In the genomic region with DNA sequence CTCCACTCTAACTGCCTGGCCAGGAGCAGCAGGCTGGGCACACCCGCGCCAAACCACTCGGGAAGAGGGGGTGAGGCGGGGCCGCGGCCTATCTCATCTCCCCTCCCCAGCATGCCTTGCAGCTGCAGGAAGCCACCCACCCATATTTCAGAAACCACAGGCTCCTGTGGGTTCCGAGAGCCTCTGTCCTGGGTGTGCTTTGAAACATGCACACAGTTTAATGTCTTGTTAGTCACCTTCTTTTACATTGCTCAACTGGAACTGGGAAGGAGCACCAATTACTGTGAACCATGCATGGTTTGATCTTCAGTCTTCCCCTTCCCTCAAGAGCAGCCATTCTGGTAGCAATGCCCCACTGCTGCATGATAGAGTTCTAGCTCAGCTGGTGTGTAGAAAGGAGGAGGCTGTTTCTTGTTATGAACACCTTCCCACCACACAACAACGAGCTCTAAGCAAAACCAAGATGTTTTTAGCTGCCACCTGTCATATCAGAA, we compare ENCODE assay signal across 9 cellular contexts. TPM values are rescaled to one million over a fixed set of nuclear protein-coding genes. Genes with fewer than 3 reads are reported as not detected.
DNase-seq lines count a peak whose midpoint lies in the region; ATAC-seq and TF ChIP-seq lines count a peak whose summit lies in the region.
"Had no signal": no experiment of that assay in that cellular context is flagged by ENCODE, and none has a peak within 500 bp of the region (broad histone marks: within the 10 kb centered on the region; RNA-seq: fewer than 3 reads in every experiment).

No MANE protein-coding gene starts in this region.

- H3K27ac ChIP-seq in BLaER1, result peak overlapping the region; percentile 86
- H3K27ac ChIP-seq in upper lobe of left lung, result peak overlapping the region in 1 of 4 donors; percentile 24
- H3K27ac ChIP-seq: parathyroid adenoma had no signal

- H4K20me1 ChIP-seq in BLaER1, result no peaks in the 10 kb centered on the region

- peaks cover 88 to 99% of the 10 kb centered on the region in 2 donors for H3K4me1 Mint-ChIP-seq in immature natural killer cell

- H3K36me3 ChIP-seq in BLaER1 (no peaks in the 10 kb centered on the region), upper lobe of left lung (no peaks in the 10 kb centered on the region)

- H3K4me3 ChIP-seq in BLaER1, result peak overlapping the region; percentile 56
- H3K4me3 ChIP-seq in Jurkat, Clone E6-1 (ENCODE audit: low read length), result peak overlapping the region; percentile 42
- H3K4me3 ChIP-seq in upper lobe of left lung, result no peak overlapping the region

- H3K4me1 ChIP-seq in BLaER1 (peaks cover 97% of the 10 kb centered on the region), upper lobe of left lung (peaks cover 0 to 11% (median 1%) of the 10 kb centered on the region in 4 donors)
- H3K4me1 ChIP-seq: parathyroid adenoma had no signal

- no peak for TF ChIP-seq EP300 in upper lobe of left lung (IDR thresholded peaks at IDR 0.05)

- H3K27me3 ChIP-seq in BLaER1 (no peaks in the 10 kb centered on the region), upper lobe of left lung (no peaks in the 10 kb centered on the region)

- H3K4me3 Mint-ChIP-seq in immature natural killer cell, result peak overlapping the region; percentile 80 to 92 (median 86)

- peaks cover 3 to 6% (median 4%) of the 10 kb centered on the region in 3 donors for H3K27me3 Mint-ChIP-seq in immature natural killer cell (ENCODE audit: low read depth in 3 of 3)

- ATAC-seq in GM21381 (IDR thresholded peaks at IDR 0.05; ENCODE audit: unreplicated experiment) (peak; percentile 48), upper lobe of left lung (ENCODE audit: low FRiP score in 2 of 2) (peak; percentile 49 to 63)

- peak overlapping the region; percentile 88 to 98 (median 96) for H3K27ac Mint-ChIP-seq in immature natural killer cell

- peak overlapping the region; percentile 68 for H3K9ac ChIP-seq in BLaER1
- H3K9ac ChIP-seq: parathyroid adenoma had no signal

- no peak for TF ChIP-seq CTCF in upper lobe of left lung (IDR thresholded peaks at IDR 0.05)

- peak overlapping the region; percentile 97 for H3K4me2 ChIP-seq in BLaER1

- peaks cover 7% of the 10 kb centered on the region for H3K9me3 ChIP-seq in BLaER1
- H3K9me3 ChIP-seq in upper lobe of left lung, result no peaks in the 10 kb centered on the region

- peak; percentile 98 for DNase-seq in Jurkat, Clone E6-1 (ENCODE audit: low read depth, low spot score)
- DNase-seq in activated CD4-positive, alpha-beta T cell treated with anti-CD3 and anti-CD28 coated beads, Interleukin-2, amount 50 U/mL, for 48 hours, result peak; percentile 76 to 81
- DNase-seq in immature natural killer cell (peak; percentile 73 to 79 (median 78)), upper lobe of left lung (peak; percentile 49 to 83), inferior parietal cortex (ENCODE audit: extremely low spot score) (no peak), NCI-H1436 (lab: John Stamatoyannopoulos, UW) (no peak)

- no peaks in the 10 kb centered on the region for H3K9me3 Mint-ChIP-seq in immature natural killer cell

- WGBS in upper lobe of left lung, 2 donors, result 37 to 43% methylated on average over 8 of the region's 8 CpGs

- H3K36me3 Mint-ChIP-seq in immature natural killer cell, result peaks cover 0 to 4% (median 0%) of the 10 kb centered on the region in 3 donors

- TF ChIP-seq POLR2A in upper lobe of left lung (IDR thresholded peaks at IDR 0.05), result no peak

RNA-seq across cellular contexts. Expression of a gene that starts 37.6 kb away (rescaled TPM):
- polyA plus RNA-seq in Jurkat, Clone E6-1 (2012; ENCODE audit: insufficient read depth, insufficient read length), result 144 TPM
- polyA plus RNA-seq in immature natural killer cell, result 100 to 1,000 TPM in 1 of 3 donors, 10 to 100 TPM in 2; 79.5 to 307 (median 91.3) TPM
- total RNA-seq in upper lobe of left lung, result 10 to 100 TPM; 33.8 to 65.1 (median 49.8) TPM

Comparison
In these comparisons a context has a peak if more than half of its experiments do, and no peak if none do; other contexts are left out.
1. H3K4me3 ChIP-seq: peak in BLaER1 (single experiment) and Jurkat, Clone E6-1 (single experiment); none in upper lobe of left lung (0 of 4).
2. DNase-seq: peak in Jurkat, Clone E6-1 (single experiment), activated CD4-positive, alpha-beta T cell treated with anti-CD3 and anti-CD28 coated beads, Interleukin-2, amount 50 U/mL, for 48 hours (2 of 2), immature natural killer cell (3 of 3) and upper lobe of left lung (2 of 2); none in inferior parietal cortex (single experiment) and NCI-H1436 (single experiment).